7 cellular contexts compared by ENCODE assay signal in genomic region chr1:6208723-6209660, GRCh38. TPM values are rescaled to one million over a fixed set of nuclear protein-coding genes. Genes with fewer than 3 reads are reported as not detected.
DNase-seq lines count a peak whose midpoint lies in the region; ATAC-seq, FAIRE-seq and TF ChIP-seq lines count a peak whose summit lies in the region.

No MANE protein-coding gene starts in this region.

- DNase-seq in GM19239 (ENCODE audit: insufficient read length, low spot score) (peak; percentile 59), OCI-LY7 (ENCODE audit: low spot score) (no peak), choroid plexus epithelial cell (ENCODE audit: low read depth) (peak; percentile 58), lung (ENCODE audit: low spot score) (no peak), testis (peak; percentile 30)

- intact Hi-C loops in OCI-LY7 (cut with micrococcal nuclease; ENCODE audit: unreplicated experiment), result no loop called here
- intact Hi-C loops in testis (cut with DNase I; ENCODE audit: low total_unique reads), result no loop called here

- no peak overlapping the region for H3K27ac ChIP-seq in OCI-LY7 (ENCODE audit: low read depth, low read length, poor library complexity, severe bottlenecking)
- no peak overlapping the region for H3K27ac ChIP-seq in lung (ENCODE audit: low read depth in 1 of 2, low read length in 1 of 2)
- H3K27ac ChIP-seq in testis, result no peak overlapping the region

- FAIRE-seq in GM19239 (lab: Jason Lieb, UNC), result no peak

- H3K4me3 ChIP-seq in OCI-LY7 (ENCODE audit: low read depth, low read length, poor library complexity, severe bottlenecking) (peak overlapping the region; percentile 50), choroid plexus epithelial cell (ENCODE audit: low read depth, low read length) (peak overlapping the region; percentile 57), lung (no peak overlapping the region), testis (peak overlapping the region; percentile 12 to 38)

- TF ChIP-seq CTCF in OCI-LY7 (conservative IDR thresholded peaks at IDR 0.05; ENCODE audit: low read length), result no peak
- TF ChIP-seq CTCF in choroid plexus epithelial cell (conservative IDR thresholded peaks at IDR 0.05; ENCODE audit: low read depth, low read length), result peak; percentile 44
- TF ChIP-seq CTCF in lung (IDR thresholded peaks at IDR 0.05; ENCODE audit: control extremely low read depth, extremely low read depth), result peak; percentile 12
- TF ChIP-seq CTCF in testis (IDR thresholded peaks at IDR 0.05), result peak in 2 of 3 experiments; percentile 68 to 73

- H3K36me3 ChIP-seq in OCI-LY7 (ENCODE audit: insufficient read depth, low read length) (no peaks in the 10 kb centered on the region), lung (ENCODE audit: control insufficient read depth in 2 of 2, insufficient read depth in 2 of 2, low read length in 2 of 2) (no peaks in the 10 kb centered on the region), testis (ENCODE audit: low read depth, missing control alignments) (no peaks in the 10 kb centered on the region)

- H3K9me3 ChIP-seq in OCI-LY7 (ENCODE audit: low read length) (no peaks in the 10 kb centered on the region), lung (ENCODE audit: control insufficient read depth in 2 of 2, insufficient read depth in 1 of 2, low read length in 1 of 2) (no peaks in the 10 kb centered on the region), testis (no peaks in the 10 kb centered on the region)

- no peaks in the 10 kb centered on the region for H4K20me1 ChIP-seq in OCI-LY7 (ENCODE audit: insufficient read depth, low read length)

- TF ChIP-seq POLR2A in testis (IDR thresholded peaks at IDR 0.05), result no peak

- no peaks in the 10 kb centered on the region for H3K9me2 ChIP-seq in OCI-LY7 (ENCODE audit: insufficient read depth, low read length)

- BruUV-seq in OCI-LY7 (replicated peaks; lab: Mats Ljungman, UMichigan), result no TSS peak

- CTCF ChIA-PET in OCI-LY7 (lab: Charles Lee; ENCODE audit: unreplicated experiment), result no interaction called here

- H2AFZ ChIP-seq in OCI-LY7 (ENCODE audit: low read length), result peak overlapping the region; percentile 58; the same call in 1 of the 2 replicates

- H3K27me3 ChIP-seq in lung (ENCODE audit: control insufficient read depth, insufficient read depth), result no peaks in the 10 kb centered on the region
- H3K27me3 ChIP-seq in testis, result no peaks in the 10 kb centered on the region

- peak overlapping the region; percentile 61; the same call in 1 of the 2 replicates for H3K4me2 ChIP-seq in OCI-LY7 (ENCODE audit: low read length)

- POLR2A ChIA-PET in OCI-LY7 (lab: Charles Lee), result interaction anchor here (0.6 kb wide), 1 partner anchor 243 kb away, joined by 4 read pairs; no protein-coding TSS in a partner anchor

- peaks cover 10% of the 10 kb centered on the region for H3K4me1 ChIP-seq in OCI-LY7 (ENCODE audit: insufficient read depth, low read length, poor library complexity, severe bottlenecking)
- H3K4me1 ChIP-seq in lung (ENCODE audit: control insufficient read depth in 2 of 2, insufficient read depth in 2 of 2, low read length in 2 of 2), result peaks cover 0 to 20% of the 10 kb centered on the region in 2 donors
- H3K4me1 ChIP-seq in testis, result peaks cover 6% of the 10 kb centered on the region

- WGBS in lung, 2 donors, result 3 to 11% methylated on average over 77 to 99 of the region's 99 CpGs
- WGBS in testis, 2 donors, result 11 to 12% methylated on average over 13 to 43 of the region's 99 CpGs

- ATAC-seq in lung (ENCODE audit: insufficient read depth, low FRiP score) (no peak), GM19452 (IDR thresholded peaks at IDR 0.05; ENCODE audit: unreplicated experiment) (no peak), HG03460 (IDR thresholded peaks at IDR 0.05; ENCODE audit: unreplicated experiment) (no peak)

- H3K79me2 ChIP-seq in OCI-LY7 (ENCODE audit: insufficient read depth, low read depth, low read length), result no peaks in the 10 kb centered on the region

RNA-seq across cellular contexts. Expression of gene RNF207, which starts 3.1 kb away (rescaled TPM):
- not detected in 2 replicates for total RNA-seq in OCI-LY7 (2014; rRNA removed; shearing (Covaris generic))
- total RNA-seq in OCI-LY7 (2022) (not detected in 2 replicates), lung (10 to 100 TPM; 11.1 to 14.4 TPM), testis (10 to 100 TPM; 13.2 to 20.1 TPM)
- polyA plus RNA-seq in lung (10 to 100 TPM in 1 of 2 donors, 1 to 10 TPM in 1; 8.0 to 13.5 TPM), testis (ENCODE audit: insufficient read depth, low read depth, low replicate concordance) (4.8 TPM)

RNA-seq across cellular contexts. Expression of gene RPL22, which starts 9.6 kb away (rescaled TPM):
- 249 and 330 TPM in 2 replicates for total RNA-seq in OCI-LY7 (2014; rRNA removed; shearing (Covaris generic))
- 589 and 605 TPM in 2 replicates for total RNA-seq in OCI-LY7 (2022)
- 100 to 1,000 TPM; 224 to 272 TPM for total RNA-seq in lung
- polyA plus RNA-seq in lung, result 100 to 1,000 TPM; 186 to 985 TPM
- 10 to 100 TPM; 95.1 to 99.9 TPM for total RNA-seq in testis
- polyA plus RNA-seq in testis (ENCODE audit: insufficient read depth, low read depth, low replicate concordance), result 319 TPM

RNA-seq across cellular contexts. Expression of gene ICMT, which starts 26.8 kb away (rescaled TPM):
- total RNA-seq in OCI-LY7 (2014; rRNA removed; shearing (Covaris generic)), result 54.0 and 57.0 TPM in 2 replicates
- total RNA-seq in OCI-LY7 (2022) (42.2 and 48.0 TPM in 2 replicates), lung (10 to 100 TPM; 30.2 to 68.5 TPM), testis (10 to 100 TPM; 33.0 to 36.5 TPM)
- polyA plus RNA-seq in lung (10 to 100 TPM; 17.4 to 33.6 TPM), testis (ENCODE audit: insufficient read depth, low read depth, low replicate concordance) (26.7 TPM)

RNA-seq across cellular contexts. Expression of gene CHD5, which starts 28.9 kb away (rescaled TPM):
- 0.19 and 0.93 TPM in 2 replicates for total RNA-seq in OCI-LY7 (2014; rRNA removed; shearing (Covaris generic))
- total RNA-seq in OCI-LY7 (2022) (0.38 and 0.55 TPM in 2 replicates), lung (under 1 TPM; 0.48 to 0.55 TPM), testis (10 to 100 TPM; 42.1 to 63.1 TPM)
- polyA plus RNA-seq in lung (under 1 TPM; 0.10 to 0.14 TPM), testis (ENCODE audit: insufficient read depth, low read depth, low replicate concordance) (67.5 TPM)

RNA-seq across cellular contexts. Expression of gene HES3, which starts 35.0 kb away (rescaled TPM):
- not detected in 2 replicates for total RNA-seq in OCI-LY7 (2014; rRNA removed; shearing (Covaris generic))
- not detected in 2 replicates for total RNA-seq in OCI-LY7 (2022)
- not detected for total RNA-seq in lung
- polyA plus RNA-seq in lung, result not detected
- total RNA-seq in testis, result not detected
- polyA plus RNA-seq in testis (ENCODE audit: insufficient read depth, low read depth, low replicate concordance), result not detected

Comparison
In these comparisons a context has a peak if more than half of its experiments do, and no peak if none do; other contexts are left out.
1. DNase-seq: peak in GM19239 (single experiment), choroid plexus epithelial cell (single experiment) and testis (single experiment); none in OCI-LY7 (single experiment) and lung (single experiment).
2. RNA of gene RNF207, which starts 3.1 kb away (total RNA-seq): 13.2 to 20.1 TPM in testis and 11.1 to 14.4 TPM in lung; not detected in OCI-LY7; every median in the first group is over 10 times any median in the second.